1 cellular context compared by ENCODE assay signal in genomic region chr11:74948898-74949747, GRCh38.
TF ChIP-seq lines count a peak whose summit lies in the region.

Gene SPCS2 (plus strand): TSS chr11:74949266. CDS start chr11:74949286, 20 bp downstream.
Gene XRRA1 (minus strand): TSS chr11:74949091. CDS start chr11:74940878, 8,213 bp downstream.

TF ChIP-seq in WTC11, 78 proteins besides CTCF, POLR2A, EP300 and RAD21 (continued from another document and continues in another):
- TF ChIP-seq ATF6 (CRISPR knock-in tag; IDR thresholded peaks at IDR 0.05), result no peak
- 0 out of 2 replicates have a peak, but pooled peaks have one; percentile 40 for TF ChIP-seq NFE2L1 (CRISPR knock-in tag; IDR thresholded peaks at IDR 0.05)
- TF ChIP-seq USF2 (CRISPR knock-in tag; IDR thresholded peaks at IDR 0.05), result peak; percentile 96
- TF ChIP-seq ZBTB21 (CRISPR knock-in tag; IDR thresholded peaks at IDR 0.05; ENCODE audit: borderline replicate concordance), result no peak
- TF ChIP-seq NFYB (CRISPR knock-in tag; conservative IDR thresholded peaks at IDR 0.05; ENCODE audit: low read depth), result peak; percentile 79
- TF ChIP-seq TP53 (CRISPR knock-in tag; IDR thresholded peaks at IDR 0.05), result no peak
- TF ChIP-seq NFATC4 (CRISPR knock-in tag; IDR thresholded peaks at IDR 0.05), result no peak
- no peak for TF ChIP-seq HMGA2 (CRISPR knock-in tag; IDR thresholded peaks at IDR 0.05)
- TF ChIP-seq NR3C1 (CRISPR knock-in tag; conservative IDR thresholded peaks at IDR 0.05; ENCODE audit: low read depth), result no peak
- no peak for TF ChIP-seq ZNF121 (CRISPR knock-in tag; IDR thresholded peaks at IDR 0.05)
- no peak for TF ChIP-seq ZSCAN18 (CRISPR knock-in tag; IDR thresholded peaks at IDR 0.05)
- no peak for TF ChIP-seq ZNF532 (CRISPR knock-in tag; IDR thresholded peaks at IDR 0.05; ENCODE audit: borderline replicate concordance)
- no peak for TF ChIP-seq MXD4 (CRISPR knock-in tag; IDR thresholded peaks at IDR 0.05; ENCODE audit: borderline replicate concordance)
- TF ChIP-seq JUN (CRISPR knock-in tag; IDR thresholded peaks at IDR 0.05), result no peak
- TF ChIP-seq ZNF317 (CRISPR knock-in tag; IDR thresholded peaks at IDR 0.05; ENCODE audit: borderline replicate concordance, low read depth), result no peak
- TF ChIP-seq ZBTB43 (CRISPR knock-in tag; IDR thresholded peaks at IDR 0.05), result no peak; the same call in 1 of the 2 replicates
- TF ChIP-seq ELF4 (CRISPR knock-in tag; IDR thresholded peaks at IDR 0.05; ENCODE audit: low read depth), result no peak
- TF ChIP-seq MLX (CRISPR knock-in tag; IDR thresholded peaks at IDR 0.05), result no peak
- peak; percentile 86 for TF ChIP-seq MAX (CRISPR knock-in tag; IDR thresholded peaks at IDR 0.05)
- TF ChIP-seq ZNF232 (CRISPR knock-in tag; IDR thresholded peaks at IDR 0.05), result no peak
- peak; percentile 87 for TF ChIP-seq FOXP4 (CRISPR knock-in tag; IDR thresholded peaks at IDR 0.05)
- TF ChIP-seq FOXK1 (CRISPR knock-in tag; IDR thresholded peaks at IDR 0.05), result peak; percentile 81
- TF ChIP-seq IRF2 (CRISPR knock-in tag; IDR thresholded peaks at IDR 0.05; ENCODE audit: borderline replicate concordance, low read depth), result no peak
- 0 out of 2 replicates have a peak, but pooled peaks have one; percentile 45 for TF ChIP-seq CREB1 (CRISPR knock-in tag; IDR thresholded peaks at IDR 0.05)
- TF ChIP-seq GTF2I (CRISPR knock-in tag; conservative IDR thresholded peaks at IDR 0.05), result no peak
- TF ChIP-seq ZNF219 (CRISPR knock-in tag; IDR thresholded peaks at IDR 0.05; ENCODE audit: borderline replicate concordance), result no peak
- peak; percentile 80; the same call in 1 of the 2 replicates for TF ChIP-seq TEAD1 (CRISPR knock-in tag; IDR thresholded peaks at IDR 0.05)
- TF ChIP-seq GABPB1 (CRISPR knock-in tag; IDR thresholded peaks at IDR 0.05), result peak; percentile 78
- TF ChIP-seq SOX15 (CRISPR knock-in tag; IDR thresholded peaks at IDR 0.05), result no peak
- TF ChIP-seq HMGXB4 (CRISPR knock-in tag; IDR thresholded peaks at IDR 0.05), result peak; percentile 58
- no peak for TF ChIP-seq ZNF512 (CRISPR knock-in tag; IDR thresholded peaks at IDR 0.05; ENCODE audit: borderline replicate concordance)
- TF ChIP-seq JAZF1 (CRISPR knock-in tag; IDR thresholded peaks at IDR 0.05), result no peak
- no peak for TF ChIP-seq ZNF671 (CRISPR knock-in tag; IDR thresholded peaks at IDR 0.05)
- peak; percentile 72; the same call in 1 of the 2 replicates for TF ChIP-seq MYBL2 (CRISPR knock-in tag; IDR thresholded peaks at IDR 0.05)
- peak; percentile 70; the same call in 1 of the 2 replicates for TF ChIP-seq CREM (CRISPR knock-in tag; IDR thresholded peaks at IDR 0.05)
- no peak for TF ChIP-seq ZNF138 (CRISPR knock-in tag; conservative IDR thresholded peaks at IDR 0.05)
- TF ChIP-seq GRHL2 (CRISPR knock-in tag; IDR thresholded peaks at IDR 0.05; ENCODE audit: insufficient replicate concordance, severe bottlenecking), result no peak
- TF ChIP-seq NR1H2 (CRISPR knock-in tag; IDR thresholded peaks at IDR 0.05), result no peak
- TF ChIP-seq KAT7 (CRISPR knock-in tag; IDR thresholded peaks at IDR 0.05; ENCODE audit: borderline replicate concordance), result peak; percentile 87; the same call in 1 of the 2 replicates
- no peak for TF ChIP-seq AR (CRISPR knock-in tag; IDR thresholded peaks at IDR 0.05)
- no peak for TF ChIP-seq OVOL2 (CRISPR knock-in tag; IDR thresholded peaks at IDR 0.05; ENCODE audit: borderline replicate concordance)
- TF ChIP-seq ZMAT4 (CRISPR knock-in tag; IDR thresholded peaks at IDR 0.05), result no peak
